In genomic region chr1:185680453-185680852, GRCh38 we compare ENCODE assay signal across 11 cellular contexts. TPM values are rescaled to one million over a fixed set of nuclear protein-coding genes. Genes with fewer than 3 reads are reported as not detected.
DNase-seq lines count a peak whose midpoint lies in the region; ATAC-seq and TF ChIP-seq lines count a peak whose summit lies in the region.
"Had no signal": no experiment of that assay in that cellular context is flagged by ENCODE, and none has a peak within 500 bp of the region (broad histone marks: within the 10 kb centered on the region; RNA-seq: fewer than 3 reads in every experiment).

No MANE protein-coding gene starts in this region.

- H3K27me3 Mint-ChIP-seq in T-helper 1 cell treated with Interleukin-12 subunit alpha and Interleukin-12 subunit beta and Interleukin-4 antibody, amounts not matched to agents 30 μg/mL and 1 μg/mL, for 36 hours (ENCODE audit: low read depth) = peaks cover 11% of the 10 kb centered on the region

- in situ Hi-C loops in GM13976 (cut with MboI; ENCODE audit: low sequenced_read_pairs, unreplicated experiment) = loop anchor here (25.0 kb wide), 2 partner anchors 643 to 868 kb away; partner anchors contain the start of gene RNF2

- TF ChIP-seq CTCF in right lobe of liver (IDR thresholded peaks at IDR 0.05) (no peak), GM13976 (IDR thresholded peaks at IDR 0.05; ENCODE audit: borderline replicate concordance, control extremely low read depth, extremely low read depth, insufficient read depth, missing control alignments) (no peak)

- H3K4me3 ChIP-seq in BLaER1 treated with 17β-estradiol and CSF1 and Interleukin-3, amounts not matched to agents 10 nM and 100 nM = no peak overlapping the region
- no peak overlapping the region for H3K4me3 ChIP-seq in right lobe of liver
- H3K4me3 ChIP-seq: colonic mucosa had no signal

- intact Hi-C loops in right lobe of liver (cut with DNase I) = loop anchor here in 1 of 2 donors (10.0 kb wide), 1 partner anchor 366 kb away; the partner anchor contains the start of gene IVNS1ABP

- 43% methylated on average over 4 of the region's 4 CpGs for WGBS in right lobe of liver (ENCODE audit: insufficient coverage, low coverage, low lambda C conversion rate, missing lambda C conversion rate)

- H3K36me3 Mint-ChIP-seq in T-helper 1 cell treated with Interleukin-12 subunit alpha and Interleukin-12 subunit beta and Interleukin-4 antibody, amounts not matched to agents 30 μg/mL and 1 μg/mL, for 36 hours (ENCODE audit: low read depth) = no peaks in the 10 kb centered on the region

- H3K9me3 ChIP-seq in BLaER1 treated with 17β-estradiol and CSF1 and Interleukin-3, amounts not matched to agents 10 nM and 100 nM (replicated peaks in 1 of 11) = no peaks in the 10 kb centered on the region
- no peaks in the 10 kb centered on the region for H3K9me3 ChIP-seq in right lobe of liver
- H3K9me3 ChIP-seq: colonic mucosa had no signal

- peaks cover under 1 to 48% (median 13%) of the 10 kb centered on the region in 10 experiments; a peak in 16 of 20 replicates for H3K4me1 ChIP-seq in BLaER1 treated with 17β-estradiol and CSF1 and Interleukin-3, amounts not matched to agents 10 nM and 100 nM
- no peaks in the 10 kb centered on the region for H3K4me1 ChIP-seq in right lobe of liver
- H3K4me1 ChIP-seq: colonic mucosa had no signal

- H3K9ac ChIP-seq in BLaER1 treated with 17β-estradiol and CSF1 and Interleukin-3, amounts not matched to agents 10 nM and 100 nM = no peak overlapping the region

- no peaks in the 10 kb centered on the region for H3K9me3 Mint-ChIP-seq in T-helper 1 cell treated with Interleukin-12 subunit alpha and Interleukin-12 subunit beta and Interleukin-4 antibody, amounts not matched to agents 30 μg/mL and 1 μg/mL, for 36 hours

- H3K27ac Mint-ChIP-seq in T-helper 1 cell treated with Interleukin-12 subunit alpha and Interleukin-12 subunit beta and Interleukin-4 antibody, amounts not matched to agents 30 μg/mL and 1 μg/mL, for 36 hours = peak overlapping the region; percentile 76

- H3K36me3 ChIP-seq in BLaER1 treated with 17β-estradiol and CSF1 and Interleukin-3, amounts not matched to agents 10 nM and 100 nM = no peaks in the 10 kb centered on the region
- H3K36me3 ChIP-seq in right lobe of liver = no peaks in the 10 kb centered on the region
- H3K36me3 ChIP-seq: colonic mucosa had no signal

- no peaks in the 10 kb centered on the region for H3K27me3 ChIP-seq in BLaER1 treated with 17β-estradiol and CSF1 and Interleukin-3, amounts not matched to agents 10 nM and 100 nM
- H3K27me3 ChIP-seq in right lobe of liver = no peaks in the 10 kb centered on the region
- H3K27me3 ChIP-seq: colonic mucosa had no signal

- H4K20me1 ChIP-seq in BLaER1 treated with 17β-estradiol and CSF1 and Interleukin-3, amounts not matched to agents 10 nM and 100 nM = no peaks in the 10 kb centered on the region

- peak; percentile 48 for ATAC-seq in GM18498 (IDR thresholded peaks at IDR 0.05; ENCODE audit: unreplicated experiment)
- peak in 3 of 4 donors; percentile 28 to 43 (median 32) for ATAC-seq in right lobe of liver

- H3K4me3 Mint-ChIP-seq in T-helper 1 cell treated with Interleukin-12 subunit alpha and Interleukin-12 subunit beta and Interleukin-4 antibody, amounts not matched to agents 30 μg/mL and 1 μg/mL, for 36 hours = peak overlapping the region; percentile 11

- H3K4me2 ChIP-seq in BLaER1 treated with 17β-estradiol and CSF1 and Interleukin-3, amounts not matched to agents 10 nM and 100 nM = peak overlapping the region in 6 of 11 experiments; percentile 13 to 72 (median 56); a peak in 11 of 22 replicates

- peak overlapping the region in 4 of 11 experiments; percentile 1 to 27 (median 21); a peak in 5 of 22 replicates for H3K27ac ChIP-seq in BLaER1 treated with 17β-estradiol and CSF1 and Interleukin-3, amounts not matched to agents 10 nM and 100 nM
- H3K27ac ChIP-seq in right lobe of liver = no peak overlapping the region
- H3K27ac ChIP-seq: colonic mucosa had no signal

- H3K4me1 Mint-ChIP-seq in T-helper 1 cell treated with Interleukin-12 subunit alpha and Interleukin-12 subunit beta and Interleukin-4 antibody, amounts not matched to agents 30 μg/mL and 1 μg/mL, for 36 hours (ENCODE audit: low read depth) = peaks cover 17% of the 10 kb centered on the region

- no peak for DNase-seq in right lobe of liver
- no peak for DNase-seq in activated gamma-delta T cell (lab: John Stamatoyannopoulos, UW)
- no peak for DNase-seq in NCI-H146 (lab: John Stamatoyannopoulos, UW)
- no peak for DNase-seq in HCEC 1CT
- DNase-seq in GM13976 (ENCODE audit: low spot score) = no peak
- DNase-seq: activated effector memory CD4-positive, alpha-beta T cell treated with anti-CD3 and anti-CD28 coated beads, Interleukin-2, amount 50 U/mL, for 16 hours; T1000 had no signal

- TF ChIP-seq POLR2A in right lobe of liver (IDR thresholded peaks at IDR 0.05) = no peak

RNA-seq across cellular contexts. Expression of gene HMCN1, which starts 53.7 kb away (rescaled TPM):
- total RNA-seq in right lobe of liver = 1 to 10 TPM; 4.7 to 7.5 (median 5.7) TPM
